1 cellular context compared by ENCODE assay signal in genomic region chr9:134492281-134492691, GRCh38.
TF ChIP-seq lines count a peak whose summit lies in the region.

No MANE protein-coding gene starts in this region.

TF ChIP-seq in HepG2, 621 proteins besides CTCF, POLR2A, EP300 and RAD21 (continued from another document):
- TF ChIP-seq ZNF281 (CRISPR knock-in tag; IDR thresholded peaks at IDR 0.05; ENCODE audit: borderline replicate concordance) (no peak), ZNF770 (CRISPR knock-in tag; IDR thresholded peaks at IDR 0.05) (no peak), ZNF33A (CRISPR knock-in tag; IDR thresholded peaks at IDR 0.05; ENCODE audit: borderline replicate concordance) (no peak), SMARCE1 (IDR thresholded peaks at IDR 0.05; ENCODE audit: borderline replicate concordance) (no peak), ZNF251 (CRISPR knock-in tag; IDR thresholded peaks at IDR 0.05) (no peak), PCBP1 (IDR thresholded peaks at IDR 0.05; ENCODE audit: borderline replicate concordance, low read depth, low read length) (no peak), FOXO1 (CRISPR knock-in tag; IDR thresholded peaks at IDR 0.05) (no peak), MAF1 (CRISPR knock-in tag; IDR thresholded peaks at IDR 0.05; ENCODE audit: borderline replicate concordance) (no peak), ZNF44 (CRISPR knock-in tag; IDR thresholded peaks at IDR 0.05) (no peak), ARHGAP35 (CRISPR knock-in tag; IDR thresholded peaks at IDR 0.05; ENCODE audit: borderline replicate concordance) (no peak), NFKB2 (CRISPR knock-in tag; IDR thresholded peaks at IDR 0.05; ENCODE audit: borderline replicate concordance) (no peak)
- TF ChIP-seq, protein P1, sequence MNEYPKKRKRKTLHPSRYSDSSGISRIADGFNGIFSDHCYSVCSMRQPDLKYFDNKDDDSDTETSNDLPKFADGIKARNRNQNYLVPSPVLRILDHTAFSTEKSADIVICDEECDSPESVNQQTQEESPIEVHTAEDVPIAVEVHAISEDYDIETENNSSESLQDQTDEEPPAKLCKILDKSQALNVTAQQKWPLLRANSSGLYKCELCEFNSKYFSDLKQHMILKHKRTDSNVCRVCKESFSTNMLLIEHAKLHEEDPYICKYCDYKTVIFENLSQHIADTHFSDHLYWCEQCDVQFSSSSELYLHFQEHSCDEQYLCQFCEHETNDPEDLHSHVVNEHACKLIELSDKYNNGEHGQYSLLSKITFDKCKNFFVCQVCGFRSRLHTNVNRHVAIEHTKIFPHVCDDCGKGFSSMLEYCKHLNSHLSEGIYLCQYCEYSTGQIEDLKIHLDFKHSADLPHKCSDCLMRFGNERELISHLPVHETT (CRISPR knock-in tag; conservative IDR thresholded peaks at IDR 0.05) = no peak
- TF ChIP-seq, protein P2, sequence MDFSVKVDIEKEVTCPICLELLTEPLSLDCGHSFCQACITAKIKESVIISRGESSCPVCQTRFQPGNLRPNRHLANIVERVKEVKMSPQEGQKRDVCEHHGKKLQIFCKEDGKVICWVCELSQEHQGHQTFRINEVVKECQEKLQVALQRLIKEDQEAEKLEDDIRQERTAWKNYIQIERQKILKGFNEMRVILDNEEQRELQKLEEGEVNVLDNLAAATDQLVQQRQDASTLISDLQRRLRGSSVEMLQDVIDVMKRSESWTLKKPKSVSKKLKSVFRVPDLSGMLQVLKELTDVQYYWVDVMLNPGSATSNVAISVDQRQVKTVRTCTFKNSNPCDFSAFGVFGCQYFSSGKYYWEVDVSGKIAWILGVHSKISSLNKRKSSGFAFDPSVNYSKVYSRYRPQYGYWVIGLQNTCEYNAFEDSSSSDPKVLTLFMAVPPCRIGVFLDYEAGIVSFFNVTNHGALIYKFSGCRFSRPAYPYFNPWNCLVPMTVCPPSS (IDR thresholded peaks at IDR 0.05) = no peak
- TF ChIP-seq, protein P3, sequence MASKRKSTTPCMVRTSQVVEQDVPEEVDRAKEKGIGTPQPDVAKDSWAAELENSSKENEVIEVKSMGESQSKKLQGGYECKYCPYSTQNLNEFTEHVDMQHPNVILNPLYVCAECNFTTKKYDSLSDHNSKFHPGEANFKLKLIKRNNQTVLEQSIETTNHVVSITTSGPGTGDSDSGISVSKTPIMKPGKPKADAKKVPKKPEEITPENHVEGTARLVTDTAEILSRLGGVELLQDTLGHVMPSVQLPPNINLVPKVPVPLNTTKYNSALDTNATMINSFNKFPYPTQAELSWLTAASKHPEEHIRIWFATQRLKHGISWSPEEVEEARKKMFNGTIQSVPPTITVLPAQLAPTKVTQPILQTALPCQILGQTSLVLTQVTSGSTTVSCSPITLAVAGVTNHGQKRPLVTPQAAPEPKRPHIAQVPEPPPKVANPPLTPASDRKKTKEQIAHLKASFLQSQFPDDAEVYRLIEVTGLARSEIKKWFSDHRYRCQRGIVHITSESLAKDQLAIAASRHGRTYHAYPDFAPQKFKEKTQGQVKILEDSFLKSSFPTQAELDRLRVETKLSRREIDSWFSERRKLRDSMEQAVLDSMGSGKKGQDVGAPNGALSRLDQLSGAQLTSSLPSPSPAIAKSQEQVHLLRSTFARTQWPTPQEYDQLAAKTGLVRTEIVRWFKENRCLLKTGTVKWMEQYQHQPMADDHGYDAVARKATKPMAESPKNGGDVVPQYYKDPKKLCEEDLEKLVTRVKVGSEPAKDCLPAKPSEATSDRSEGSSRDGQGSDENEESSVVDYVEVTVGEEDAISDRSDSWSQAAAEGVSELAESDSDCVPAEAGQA (IDR thresholded peaks at IDR 0.05; ENCODE audit: low read depth) = no peak
- TF ChIP-seq, protein P3 (CRISPR knock-in tag; IDR thresholded peaks at IDR 0.05; ENCODE audit: borderline replicate concordance) = no peak
